20 cellular contexts compared by ENCODE assay signal in the genomic region with DNA sequence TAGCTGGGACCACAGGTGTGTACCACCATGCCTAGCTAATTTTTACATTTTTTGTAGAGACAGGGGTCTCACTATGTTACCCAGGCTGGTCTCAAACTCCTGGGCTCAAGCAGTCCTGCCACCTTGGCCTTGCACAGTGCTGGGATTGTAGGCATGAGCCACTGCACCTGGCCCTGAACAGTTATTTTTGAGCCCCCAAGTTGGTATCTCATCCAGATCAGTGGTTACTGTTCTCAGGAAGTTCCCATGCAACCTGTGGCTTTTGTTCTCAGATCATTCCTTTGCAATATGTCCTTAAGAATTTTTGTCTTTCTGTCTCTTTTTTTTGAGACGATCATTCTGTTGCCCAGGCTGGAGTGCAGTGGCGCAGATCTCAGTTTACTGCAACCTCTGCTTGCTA. TPM values are rescaled to one million over a fixed set of nuclear protein-coding genes. Genes with fewer than 3 reads are reported as not detected.
DNase-seq lines count a peak whose midpoint lies in the region; ATAC-seq, FAIRE-seq and TF ChIP-seq lines count a peak whose summit lies in the region.
"Had no signal": no experiment of that assay in that cellular context is flagged by ENCODE, and none has a peak within 500 bp of the region (broad histone marks: within the 10 kb centered on the region; RNA-seq: fewer than 3 reads in every experiment).

No MANE protein-coding gene starts in this region.

- intact Hi-C loops in activated naive CD4-positive, alpha-beta T cell treated with anti-CD3 and anti-CD28 coated beads for 36 hours (cut with micrococcal nuclease), result no loop called here
- intact Hi-C loops in activated CD8-positive, alpha-beta T cell treated with anti-CD3 and anti-CD28 coated beads for 36 hours (cut with micrococcal nuclease), result no loop called here
- intact Hi-C loops in kidney (cut with DNase I) (no loop called here), pancreas (cut with DNase I) (no loop called here)

- CTCF ChIA-PET in activated naive CD4-positive, alpha-beta T cell treated with anti-CD3 and anti-CD28 coated beads, Interleukin-2, amount 10 ng/mL, durations not matched to agents 7 days and 5 days (lab: Charles Lee), result no interaction called here
- CTCF ChIA-PET in activated naive CD4-positive, alpha-beta T cell treated with anti-CD3 and anti-CD28 coated beads for 36 hours (lab: Charles Lee), result no interaction called here
- CTCF ChIA-PET in activated CD8-positive, alpha-beta T cell treated with anti-CD3 and anti-CD28 coated beads for 36 hours (lab: Charles Lee), result no interaction called here

- H3K4me3 Mint-ChIP-seq in activated naive CD4-positive, alpha-beta T cell treated with anti-CD3 and anti-CD28 coated beads, Interleukin-2, amount 10 ng/mL, durations not matched to agents 7 days and 5 days, result no peak overlapping the region
- H3K4me3 Mint-ChIP-seq in activated naive CD4-positive, alpha-beta T cell treated with anti-CD3 and anti-CD28 coated beads for 36 hours, result no peak overlapping the region
- H3K4me3 Mint-ChIP-seq in activated CD8-positive, alpha-beta T cell treated with anti-CD3 and anti-CD28 coated beads for 36 hours, result no peak overlapping the region
- H3K4me3 Mint-ChIP-seq: CD4-positive, alpha-beta T cell had no signal

- H3K36me3 Mint-ChIP-seq in activated naive CD4-positive, alpha-beta T cell treated with anti-CD3 and anti-CD28 coated beads, Interleukin-2, amount 10 ng/mL, durations not matched to agents 7 days and 5 days, result peaks cover 53% of the 10 kb centered on the region
- peaks cover 19% of the 10 kb centered on the region for H3K36me3 Mint-ChIP-seq in activated naive CD4-positive, alpha-beta T cell treated with anti-CD3 and anti-CD28 coated beads for 36 hours (ENCODE audit: low read depth)
- H3K36me3 Mint-ChIP-seq in activated CD8-positive, alpha-beta T cell treated with anti-CD3 and anti-CD28 coated beads for 36 hours (ENCODE audit: low read depth), result peaks cover 31% of the 10 kb centered on the region

- H3K4me2 ChIP-seq in DOHH2 (ENCODE audit: low read length), result peak overlapping the region; percentile 76

- ATAC-seq in activated CD8-positive, alpha-beta T cell treated with anti-CD3 and anti-CD28 coated beads for 36 hours, result no peak
- no peak for ATAC-seq in pancreas

- peaks cover 31% of the 10 kb centered on the region for H3F3A ChIP-seq in DOHH2 (ENCODE audit: control insufficient read depth, insufficient read depth)

- WGBS in pancreas, 2 donors, result 74 to 94% methylated on average over 2 of the region's 2 CpGs

- DNase-seq in activated naive CD4-positive, alpha-beta T cell treated with anti-CD3 and anti-CD28 coated beads, Interleukin-2, amount 10 ng/mL, durations not matched to agents 7 days and 5 days, result no peak
- no peak for DNase-seq in activated naive CD4-positive, alpha-beta T cell treated with anti-CD3 and anti-CD28 coated beads for 36 hours
- no peak for DNase-seq in activated CD8-positive, alpha-beta T cell treated with anti-CD3 and anti-CD28 coated beads for 36 hours
- DNase-seq in kidney (no peak), pancreas (no peak), epidermal melanocyte (ENCODE audit: insufficient read length, low spot score) (no peak)
- DNase-seq: CD4-positive, alpha-beta T cell; DMS153; Karpas-422; NCI-H1694; NCI-H2081; NCI-H2171; NCI-H345; NCI-H524; NCI-H82; OCI-M1; Right ventricle myocardium superior had no signal

- H3K4me1 Mint-ChIP-seq in activated naive CD4-positive, alpha-beta T cell treated with anti-CD3 and anti-CD28 coated beads, Interleukin-2, amount 10 ng/mL, durations not matched to agents 7 days and 5 days, result no peaks in the 10 kb centered on the region
- no peaks in the 10 kb centered on the region for H3K4me1 Mint-ChIP-seq in activated naive CD4-positive, alpha-beta T cell treated with anti-CD3 and anti-CD28 coated beads for 36 hours (ENCODE audit: low read depth)
- no peaks in the 10 kb centered on the region for H3K4me1 Mint-ChIP-seq in activated CD8-positive, alpha-beta T cell treated with anti-CD3 and anti-CD28 coated beads for 36 hours (ENCODE audit: low read depth)

- POLR2A ChIA-PET in activated CD8-positive, alpha-beta T cell treated with anti-CD3 and anti-CD28 coated beads for 36 hours (lab: Charles Lee), result no interaction called here

- H3K27me3 ChIP-seq in DOHH2 (ENCODE audit: control insufficient read depth, low read length) (no peaks in the 10 kb centered on the region), pancreas (no peaks in the 10 kb centered on the region)

- no peaks in the 10 kb centered on the region for H4K20me1 ChIP-seq in DOHH2 (ENCODE audit: control insufficient read depth, insufficient read depth, low read depth, low read length)

- no peaks in the 10 kb centered on the region for H3K9me3 Mint-ChIP-seq in activated naive CD4-positive, alpha-beta T cell treated with anti-CD3 and anti-CD28 coated beads, Interleukin-2, amount 10 ng/mL, durations not matched to agents 7 days and 5 days
- no peaks in the 10 kb centered on the region for H3K9me3 Mint-ChIP-seq in activated naive CD4-positive, alpha-beta T cell treated with anti-CD3 and anti-CD28 coated beads for 36 hours
- H3K9me3 Mint-ChIP-seq in activated CD8-positive, alpha-beta T cell treated with anti-CD3 and anti-CD28 coated beads for 36 hours, result no peaks in the 10 kb centered on the region
- H3K9me3 Mint-ChIP-seq: CD4-positive, alpha-beta T cell had no signal

- H3K9me3 ChIP-seq in DOHH2 (ENCODE audit: control insufficient read depth, insufficient read depth, low read length) (no peaks in the 10 kb centered on the region), KOPT-K1 (ENCODE audit: insufficient read depth, low read length, poor library complexity, severe bottlenecking) (no peaks in the 10 kb centered on the region), kidney (ENCODE audit: control insufficient read depth in 1 of 2, low read length in 2 of 2) (no peaks in the 10 kb centered on the region), pancreas (no peaks in the 10 kb centered on the region)

- H3K27me3 Mint-ChIP-seq in activated naive CD4-positive, alpha-beta T cell treated with anti-CD3 and anti-CD28 coated beads, Interleukin-2, amount 10 ng/mL, durations not matched to agents 7 days and 5 days, result no peaks in the 10 kb centered on the region
- H3K27me3 Mint-ChIP-seq in activated naive CD4-positive, alpha-beta T cell treated with anti-CD3 and anti-CD28 coated beads for 36 hours (ENCODE audit: low read depth), result no peaks in the 10 kb centered on the region
- H3K27me3 Mint-ChIP-seq in activated CD8-positive, alpha-beta T cell treated with anti-CD3 and anti-CD28 coated beads for 36 hours, result no peaks in the 10 kb centered on the region
- H3K27me3 Mint-ChIP-seq: CD4-positive, alpha-beta T cell had no signal

- TF ChIP-seq CTCF in DOHH2 (IDR thresholded peaks at IDR 0.05; ENCODE audit: low read depth, low read length, poor library complexity, severe bottlenecking) (no peak), kidney (IDR thresholded peaks at IDR 0.05; ENCODE audit: borderline replicate concordance, extremely low read depth, insufficient read depth) (no peak), pancreas (IDR thresholded peaks at IDR 0.05) (no peak)
- TF ChIP-seq CTCF in activated CD8-positive, alpha-beta T cell treated with anti-CD3 and anti-CD28 coated beads for 36 hours (IDR thresholded peaks at IDR 0.05), result no peak

- peaks cover 70% of the 10 kb centered on the region for H3K36me3 ChIP-seq in DOHH2 (ENCODE audit: control insufficient read depth, low read length)
- peaks cover 97% of the 10 kb centered on the region for H3K36me3 ChIP-seq in KOPT-K1 (ENCODE audit: insufficient read depth, low read length)
- H3K36me3 ChIP-seq in kidney (ENCODE audit: control insufficient read depth in 1 of 2, insufficient read depth in 2 of 2, low read length in 2 of 2), result peaks cover 7 to 33% of the 10 kb centered on the region in 2 donors
- peaks cover 8 to 49% (median 16%) of the 10 kb centered on the region in 3 donors for H3K36me3 ChIP-seq in pancreas

- H3K4me3 ChIP-seq in DOHH2 (ENCODE audit: low read length) (peak overlapping the region; percentile 57; the same call in 1 of the 2 replicates), kidney (ENCODE audit: low read length in 2 of 2) (no peak overlapping the region), pancreas (no peak overlapping the region)

- H3K79me2 ChIP-seq in DOHH2 (ENCODE audit: control insufficient read depth, low read length), result peaks cover 34% of the 10 kb centered on the region

- no peak for FAIRE-seq in kidney (lab: Jason Lieb, UNC)
- FAIRE-seq in pancreas (lab: Jason Lieb, UNC), result no peak
- FAIRE-seq: RCC 7860 had no signal

- H3K27ac Mint-ChIP-seq in activated naive CD4-positive, alpha-beta T cell treated with anti-CD3 and anti-CD28 coated beads, Interleukin-2, amount 10 ng/mL, durations not matched to agents 7 days and 5 days, result peak overlapping the region; percentile 2
- no peak overlapping the region for H3K27ac Mint-ChIP-seq in activated naive CD4-positive, alpha-beta T cell treated with anti-CD3 and anti-CD28 coated beads for 36 hours
- peak overlapping the region; percentile 63 for H3K27ac Mint-ChIP-seq in activated CD8-positive, alpha-beta T cell treated with anti-CD3 and anti-CD28 coated beads for 36 hours
- H3K27ac Mint-ChIP-seq: CD4-positive, alpha-beta T cell had no signal

- no peak overlapping the region for H3K9ac ChIP-seq in kidney (ENCODE audit: low read length in 2 of 2)

- no peaks in the 10 kb centered on the region for H3K9me2 ChIP-seq in DOHH2 (replicated peaks; ENCODE audit: control insufficient read depth, low read length)

- peak overlapping the region; percentile 98 for H3K27ac ChIP-seq in DOHH2 (ENCODE audit: low read depth, low read length)
- H3K27ac ChIP-seq in KOPT-K1 (ENCODE audit: low read depth, low read length, poor library complexity, severe bottlenecking), result peak overlapping the region; percentile 59
- H3K27ac ChIP-seq in kidney (ENCODE audit: low read depth in 2 of 2, low read length in 2 of 2), result no peak overlapping the region
- H3K27ac ChIP-seq in pancreas, result no peak overlapping the region

- H3K4me1 ChIP-seq in DOHH2 (ENCODE audit: control insufficient read depth, low read length) (peaks cover 86% of the 10 kb centered on the region), kidney (ENCODE audit: control insufficient read depth in 1 of 2, insufficient read depth in 1 of 2, low read depth in 1 of 2, low read length in 2 of 2) (no peaks in the 10 kb centered on the region), pancreas (no peaks in the 10 kb centered on the region)

RNA-seq across cellular contexts. Expression of a gene that starts 7.7 kb away (rescaled TPM):
- total RNA-seq in activated naive CD4-positive, alpha-beta T cell treated with anti-CD3 and anti-CD28 coated beads for 36 hours, result 1 to 10 TPM; 7.4 to 9.5 TPM
- 10 to 100 TPM; 12.3 to 13.5 TPM for total RNA-seq in activated CD8-positive, alpha-beta T cell treated with anti-CD3 and anti-CD28 coated beads for 36 hours
- total RNA-seq in kidney, result 3.2 TPM
- polyA plus RNA-seq in kidney (ENCODE audit: insufficient read depth, low read depth, low replicate concordance), result 1.3 TPM
- total RNA-seq in pancreas, result 1 to 10 TPM; 1.0 to 2.0 (median 1.7) TPM
- polyA plus RNA-seq in pancreas, result 1 to 10 TPM in 1 of 2 donors, under 1 TPM in 1; 0.72 to 1.4 TPM

RNA-seq across cellular contexts. Expression of a gene that starts 59.6 kb away (rescaled TPM):
- 10 to 100 TPM; 47.4 to 48.3 TPM for total RNA-seq in activated naive CD4-positive, alpha-beta T cell treated with anti-CD3 and anti-CD28 coated beads for 36 hours
- 10 to 100 TPM; 69.6 to 71.3 TPM for total RNA-seq in activated CD8-positive, alpha-beta T cell treated with anti-CD3 and anti-CD28 coated beads for 36 hours
- total RNA-seq in kidney, result 76.4 TPM
- polyA plus RNA-seq in kidney (ENCODE audit: insufficient read depth, low read depth, low replicate concordance), result 7.9 TPM
- total RNA-seq in pancreas, result 10 to 100 TPM; 37.8 to 53.5 (median 39.1) TPM
- 10 to 100 TPM in 1 of 2 donors, 1 to 10 TPM in 1; 8.4 to 13.7 TPM for polyA plus RNA-seq in pancreas

Comparison
In these comparisons a context has a peak if more than half of its experiments do, and no peak if none do; other contexts are left out.
1. H3K27ac ChIP-seq: peak in DOHH2 (single experiment) and KOPT-K1 (single experiment); none in kidney (0 of 2) and pancreas (0 of 4).